14 cellular contexts compared by ENCODE assay signal in genomic region chr9:68336639-68337339, GRCh38. TPM values are rescaled to one million over a fixed set of nuclear protein-coding genes. Genes with fewer than 3 reads are reported as not detected.
"Had no signal": no experiment of that assay in that cellular context is flagged by ENCODE, and none has a peak within 500 bp of the region (broad histone marks: within the 10 kb centered on the region; RNA-seq: fewer than 3 reads in every experiment).

No MANE protein-coding gene starts in this region.

RNA-seq across cellular contexts. Expression of gene PGM5, which starts 19.6 kb away (rescaled TPM):
- total RNA-seq: activated CD4-positive, alpha-beta memory T cell treated with anti-CD3 and anti-CD28 coated beads, Interleukin-2, amount 10 ng/mL, durations not matched to agents 7 days and 5 days; activated CD4-positive, alpha-beta T cell treated with anti-CD3 and anti-CD28 coated beads, Interleukin-2, amount 10 ng/mL, durations not matched to agents 7 days and 5 days; activated naive CD4-positive, alpha-beta T cell treated with anti-CD3 and anti-CD28 coated beads, Interleukin-2, amount 50 U/mL, for 72 hours; activated naive CD8-positive, alpha-beta T cell treated with anti-CD3 and anti-CD28 coated beads, Interleukin-2, amount 10 ng/mL, durations not matched to agents 7 days and 5 days; activated T-cell treated with anti-CD3 and anti-CD28 coated beads, Interleukin-2, amount 50 U/mL, for 72 hours; chondrocyte; T-helper 2 cell treated with Interferon-gamma antibody and Interleukin-4, amounts not matched to agents 100 ng/mL and 5 ng/mL, for 36 hours had no signal

RNA-seq across cellular contexts. Expression of gene FOXD4L3, which starts 34.1 kb away (rescaled TPM):
- total RNA-seq: activated CD4-positive, alpha-beta memory T cell treated with anti-CD3 and anti-CD28 coated beads, Interleukin-2, amount 10 ng/mL, durations not matched to agents 7 days and 5 days; activated naive CD8-positive, alpha-beta T cell treated with anti-CD3 and anti-CD28 coated beads, Interleukin-2, amount 10 ng/mL, durations not matched to agents 7 days and 5 days; activated T-cell treated with anti-CD3 and anti-CD28 coated beads, Interleukin-2, amount 50 U/mL, for 72 hours; body of pancreas; chondrocyte; dermis blood vessel endothelial cell; endothelial cell of umbilical vein; gastroesophageal sphincter; glomerular endothelial cell; T-helper 2 cell treated with Interferon-gamma antibody and Interleukin-4, amounts not matched to agents 100 ng/mL and 5 ng/mL, for 36 hours; WTC11 had no signal
- polyA plus RNA-seq: endothelial cell of umbilical vein, fibroblast of lung had no signal
